7 cellular contexts compared by ENCODE assay signal in the genomic region with DNA sequence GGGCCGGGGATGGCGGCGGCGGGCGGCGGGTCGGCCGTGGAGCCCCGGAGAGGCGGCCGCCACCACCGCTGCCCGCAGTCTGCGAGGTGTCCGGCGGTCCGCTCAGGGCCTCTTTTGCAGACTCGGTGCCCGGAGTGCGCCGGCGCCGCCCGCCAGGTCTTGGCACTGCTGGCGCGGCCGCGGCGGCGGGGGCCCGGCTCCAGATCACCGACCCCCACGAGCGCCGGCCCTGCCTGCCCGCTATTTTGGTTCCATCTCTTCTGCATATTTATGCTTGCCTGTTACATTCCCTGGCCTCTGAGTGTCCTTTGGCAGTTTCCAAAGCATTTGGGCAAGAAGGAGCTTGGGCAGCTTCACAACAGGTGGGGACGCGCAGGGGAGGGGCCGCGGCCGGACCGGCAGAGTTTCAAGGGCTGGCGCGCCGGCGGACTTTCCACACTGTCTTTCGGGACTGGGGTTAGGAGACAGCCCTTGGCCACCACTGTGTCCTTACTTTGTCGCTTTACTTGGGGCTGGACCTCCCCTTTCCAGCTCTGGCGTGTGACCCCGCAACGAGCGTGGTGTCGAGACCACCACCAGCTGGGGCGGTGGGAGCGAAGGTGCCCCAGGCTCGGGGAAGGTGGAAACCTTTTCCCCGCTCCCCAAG. TPM values are rescaled to one million over a fixed set of nuclear protein-coding genes. Genes with fewer than 3 reads are reported as not detected.
DNase-seq lines count a peak whose midpoint lies in the region; ATAC-seq and TF ChIP-seq lines count a peak whose summit lies in the region.

No MANE protein-coding gene starts in this region.

- peak overlapping the region; percentile 98 for H3K27ac Mint-ChIP-seq in stimulated activated naive CD8-positive, alpha-beta T cell treated with anti-CD3 and anti-CD28 coated beads, Interleukin-15, Interleukin-2, amounts not matched to agents 100 ng/mL and 50 ng/mL, for 24 hours

- TF ChIP-seq CTCF in NB4 (IDR thresholded peaks at IDR 0.05; ENCODE audit: low read depth, low read length) (no peak), epithelial cell of esophagus (IDR thresholded peaks at IDR 0.05; ENCODE audit: insufficient read depth, low read depth, low read length, missing control alignments) (no peak)

- H3K4me3 Mint-ChIP-seq in stimulated activated naive CD8-positive, alpha-beta T cell treated with anti-CD3 and anti-CD28 coated beads, Interleukin-15, Interleukin-2, amounts not matched to agents 100 ng/mL and 50 ng/mL, for 24 hours, result peak overlapping the region; percentile 93

- no peaks in the 10 kb centered on the region for H3K9me3 Mint-ChIP-seq in stimulated activated naive CD8-positive, alpha-beta T cell treated with anti-CD3 and anti-CD28 coated beads, Interleukin-15, Interleukin-2, amounts not matched to agents 100 ng/mL and 50 ng/mL, for 24 hours

- TF ChIP-seq POLR2A in NB4 (IDR thresholded peaks at IDR 0.05; ENCODE audit: extremely low read depth, insufficient read length), result no peak

- H3K27me3 Mint-ChIP-seq in stimulated activated naive CD8-positive, alpha-beta T cell treated with anti-CD3 and anti-CD28 coated beads, Interleukin-15, Interleukin-2, amounts not matched to agents 100 ng/mL and 50 ng/mL, for 24 hours, result no peaks in the 10 kb centered on the region

- DNase-seq in NB4 (ENCODE audit: low read depth), result peak; percentile 74
- DNase-seq in activated T-cell treated with anti-CD3 and anti-CD28 coated beads for 1 hour (ENCODE audit: low read depth), result peak; percentile 13
- peak; percentile 47 for DNase-seq in epithelial cell of esophagus (ENCODE audit: low read depth)
- peak; percentile 33 for DNase-seq in mucosa of gallbladder (ENCODE audit: low spot score)

- H3K36me3 Mint-ChIP-seq in stimulated activated naive CD8-positive, alpha-beta T cell treated with anti-CD3 and anti-CD28 coated beads, Interleukin-15, Interleukin-2, amounts not matched to agents 100 ng/mL and 50 ng/mL, for 24 hours (ENCODE audit: low read depth), result peaks cover 12% of the 10 kb centered on the region

- H3K4me3 ChIP-seq in NB4 (ENCODE audit: low read depth, low read length) (peak overlapping the region; percentile 77), epithelial cell of esophagus (ENCODE audit: low read length) (peak overlapping the region; percentile 81)

- peaks cover 69% of the 10 kb centered on the region for H3K4me1 Mint-ChIP-seq in stimulated activated naive CD8-positive, alpha-beta T cell treated with anti-CD3 and anti-CD28 coated beads, Interleukin-15, Interleukin-2, amounts not matched to agents 100 ng/mL and 50 ng/mL, for 24 hours (ENCODE audit: low read depth)

- peak; percentile 39 for ATAC-seq in GM18502 (IDR thresholded peaks at IDR 0.05; ENCODE audit: poor library complexity, unreplicated experiment)
- ATAC-seq in HG02610 (IDR thresholded peaks at IDR 0.05; ENCODE audit: unreplicated experiment), result peak; percentile 31

RNA-seq across cellular contexts. Expression of gene TAPT1, which starts 0.7 kb away (rescaled TPM):
- total RNA-seq in mucosa of gallbladder, result 45.9 TPM

Comparison
In these comparisons a context has a peak if more than half of its experiments do, and no peak if none do; other contexts are left out.
1. Peak in every context shown above with its lines: DNase-seq, ATAC-seq and H3K4me3 ChIP-seq.
2. DNase-seq: peak in every context shown above with its lines; median percentile 74 in NB4; 47 in epithelial cell of esophagus; 33 in mucosa of gallbladder; 13 in activated T-cell treated with anti-CD3 and anti-CD28 coated beads for 1 hour.